ENCODE assay signal across 1 cellular context in genomic region chr13:43800828-43801227, GRCh38.
TF ChIP-seq lines count a peak whose summit lies in the region.

No MANE protein-coding gene starts in this region.

TF ChIP-seq in HepG2, 621 proteins besides CTCF, POLR2A, EP300 and RAD21:
- TF ChIP-seq MTF1 (CRISPR knock-in tag; IDR thresholded peaks at IDR 0.05): no peak
- no peak for TF ChIP-seq IRF2 (CRISPR knock-in tag; IDR thresholded peaks at IDR 0.05)
- no peak for TF ChIP-seq ZMYM3 (CRISPR knock-in tag; IDR thresholded peaks at IDR 0.05)
- TF ChIP-seq LBX2 (CRISPR knock-in tag; IDR thresholded peaks at IDR 0.05; ENCODE audit: borderline replicate concordance): no peak
- TF ChIP-seq POGK (CRISPR knock-in tag; conservative IDR thresholded peaks at IDR 0.05): no peak
- TF ChIP-seq ZNF737 (CRISPR knock-in tag; IDR thresholded peaks at IDR 0.05; ENCODE audit: borderline replicate concordance): no peak
- TF ChIP-seq ZFP36 (IDR thresholded peaks at IDR 0.05; ENCODE audit: borderline replicate concordance, low read depth, low read length, partially characterized antibody): no peak
